ENCODE assay signal across 1 cellular context in genomic region chr1:27601321-27601770, GRCh38.
TF ChIP-seq lines count a peak whose summit lies in the region.

No MANE protein-coding gene starts in this region.

TF ChIP-seq in GM23338, 12 proteins besides CTCF, POLR2A, EP300 and RAD21 (continued from another document):
- TF ChIP-seq REST (IDR thresholded peaks at IDR 0.05; ENCODE audit: unreplicated experiment) (no peak), ZNF331 (CRISPR knock-in tag; IDR thresholded peaks at IDR 0.05; ENCODE audit: low read depth) (no peak), POLR2AphosphoS5 (IDR thresholded peaks at IDR 0.05; ENCODE audit: low read depth) (no peak), ETS1 (IDR thresholded peaks at IDR 0.05) (no peak), STAT1 (IDR thresholded peaks at IDR 0.05; ENCODE audit: unreplicated experiment) (no peak), CREB1 (CRISPR knock-in tag; IDR thresholded peaks at IDR 0.05; ENCODE audit: low read depth) (no peak)
TF ChIP-seq in GM23338: peak in this region for 0.
